1 cellular context compared by ENCODE assay signal in genomic region chr4:4667643-4668081, GRCh38.
TF ChIP-seq lines count a peak whose summit lies in the region.

No MANE protein-coding gene starts in this region.

TF ChIP-seq in IMR-90, 13 proteins besides CTCF, POLR2A, EP300 and RAD21:
- TF ChIP-seq ELK1 (IDR thresholded peaks at IDR 0.05; ENCODE audit: borderline replicate concordance, low read depth, low read length) (no peak), USF2 (IDR thresholded peaks at IDR 0.05; ENCODE audit: low read depth, low read length) (no peak), BHLHE40 (IDR thresholded peaks at IDR 0.05; ENCODE audit: low read depth, low read length) (no peak), CHD1 (IDR thresholded peaks at IDR 0.05; ENCODE audit: low read depth, low read length) (no peak), SMC3 (IDR thresholded peaks at IDR 0.05; ENCODE audit: low read depth, low read length) (no peak), CEBPB (IDR thresholded peaks at IDR 0.05; ENCODE audit: low read depth, low read length) (no peak), MXI1 (IDR thresholded peaks at IDR 0.05; ENCODE audit: borderline replicate concordance, low read depth, low read length) (no peak), NFE2L2 (IDR thresholded peaks at IDR 0.05; ENCODE audit: low read depth, low read length) (no peak), FOS (IDR thresholded peaks at IDR 0.05; ENCODE audit: low read depth, low read length) (no peak), MAZ (IDR thresholded peaks at IDR 0.05; ENCODE audit: borderline replicate concordance, low read depth, low read length) (no peak), MAFK (IDR thresholded peaks at IDR 0.05; ENCODE audit: low read depth, low read length) (no peak), RCOR1 (IDR thresholded peaks at IDR 0.05; ENCODE audit: insufficient replicate concordance, low read length) (no peak), RFX5 (IDR thresholded peaks at IDR 0.05; ENCODE audit: low read depth, low read length) (no peak)
